19 cellular contexts compared by ENCODE assay signal in genomic region chr16:58756650-58757332, GRCh38. TPM values are rescaled to one million over a fixed set of nuclear protein-coding genes. Genes with fewer than 3 reads are reported as not detected.
DNase-seq lines count a peak whose midpoint lies in the region; ATAC-seq and TF ChIP-seq lines count a peak whose summit lies in the region.
"Had no signal": no experiment of that assay in that cellular context is flagged by ENCODE, and none has a peak within 500 bp of the region (broad histone marks: within the 10 kb centered on the region; RNA-seq: fewer than 3 reads in every experiment).

No MANE protein-coding gene starts in this region.

- no peak overlapping the region for H3K27ac Mint-ChIP-seq in CD14-positive monocyte
- peak overlapping the region in 7 of 9 donors; percentile 57 to 94 (median 87) for H3K27ac Mint-ChIP-seq in naive thymus-derived CD4-positive, alpha-beta T cell

- ATAC-seq in GM18498 (IDR thresholded peaks at IDR 0.05; ENCODE audit: unreplicated experiment) (peak; percentile 7), RWPE2 (ENCODE audit: low read depth) (no peak), GM19452 (IDR thresholded peaks at IDR 0.05; ENCODE audit: unreplicated experiment) (no peak)
- no peak for ATAC-seq in naive thymus-derived CD4-positive, alpha-beta T cell

- no peak overlapping the region for H3K27ac ChIP-seq in RWPE2 (ENCODE audit: poor library complexity, severe bottlenecking)
- H3K27ac ChIP-seq in naive thymus-derived CD4-positive, alpha-beta T cell (ENCODE audit: low read depth, low read length) = no peak overlapping the region
- H3K27ac ChIP-seq: breast epithelium, gastrocnemius medialis, GM23248, tibial nerve, WERI-Rb-1 had no signal

- intact Hi-C loops in CD14-positive monocyte (cut with micrococcal nuclease) = no loop called here
- intact Hi-C loops in naive thymus-derived CD4-positive, alpha-beta T cell (cut with micrococcal nuclease) = loop anchor here (1.0 to 5.0 kb wide), 12 partner anchors 22 to 1179 kb away; partner anchors contain the start of genes SLC38A7 (in 2 of the 2), GINS3 (in 1 of the 2) and GOT2 (in 1 of the 2)

- H3K4me3 Mint-ChIP-seq in CD14-positive monocyte = peak overlapping the region in 1 of 2 donors; percentile 78
- H3K4me3 Mint-ChIP-seq in naive thymus-derived CD4-positive, alpha-beta T cell = peak overlapping the region in 3 of 10 donors; percentile 65 to 74 (median 68)

- CTCF ChIA-PET in naive thymus-derived CD4-positive, alpha-beta T cell (lab: Charles Lee) = interaction anchor here (0.7 to 3.6 kb wide), 20 partner anchors 8 to 628 kb away, joined by 3 to 48 read pairs (median 4); partner anchors contain the start of genes CFAP20 and GOT2
- CTCF ChIA-PET in GM10248 (lab: Yijun Ruan, JAX) = interaction anchor here (0.7 to 2.7 kb wide), 36 partner anchors 10 to 1000 kb away, joined by 3 to 30 read pairs (median 4); partner anchors contain the start of genes GOT2 and SLC38A7

- DNase-seq in CD14-positive monocyte (ENCODE audit: low spot score) (no peak), RWPE2 (ENCODE audit: low spot score) (no peak), GM10248 (ENCODE audit: extremely low spot score) (no peak)
- no peak for DNase-seq in naive thymus-derived CD4-positive, alpha-beta T cell
- no peak for DNase-seq in activated CD4-positive, CD25-positive, alpha-beta regulatory T cell (lab: John Stamatoyannopoulos, UW)
- DNase-seq: NCI-H1105 treated with DMSO at 0.1 percent for 48 hours, NCI-H187 treated with DMSO at 0.1 percent for 48 hours had no signal

- no peaks in the 10 kb centered on the region for H3K27me3 ChIP-seq in RWPE2 (ENCODE audit: insufficient read depth, poor library complexity, severe bottlenecking)
- H3K27me3 ChIP-seq in naive thymus-derived CD4-positive, alpha-beta T cell (ENCODE audit: control insufficient read depth in 2 of 2, insufficient read depth in 2 of 2, low read length in 2 of 2) = no peaks in the 10 kb centered on the region
- H3K27me3 ChIP-seq: breast epithelium, gastrocnemius medialis, tibial nerve had no signal

- no peaks in the 10 kb centered on the region for H3K36me3 ChIP-seq in RWPE2 (ENCODE audit: low read depth)
- no peaks in the 10 kb centered on the region for H3K36me3 ChIP-seq in naive thymus-derived CD4-positive, alpha-beta T cell (ENCODE audit: control insufficient read depth in 2 of 3, insufficient read depth in 3 of 3, low read length in 3 of 3)
- H3K36me3 ChIP-seq: breast epithelium, gastrocnemius medialis, tibial nerve, WERI-Rb-1 had no signal

- peaks cover 5 to 12% (median 10%) of the 10 kb centered on the region in 3 donors for H3K27me3 Mint-ChIP-seq in CD14-positive monocyte (ENCODE audit: low read depth in 3 of 3)
- H3K27me3 Mint-ChIP-seq in naive thymus-derived CD4-positive, alpha-beta T cell = peaks cover 0 to 8% (median 0%) of the 10 kb centered on the region in 5 donors
- H3K27me3 Mint-ChIP-seq: activated naive CD8-positive, alpha-beta T cell treated with anti-CD3 and anti-CD28 coated beads for 36 hours had no signal

- no peak overlapping the region for H3K4me3 ChIP-seq in RWPE2 (ENCODE audit: severe bottlenecking)
- no peak overlapping the region for H3K4me3 ChIP-seq in naive thymus-derived CD4-positive, alpha-beta T cell (ENCODE audit: low read length)
- H3K4me3 ChIP-seq: gastrocnemius medialis, GM23248, K562, mucosa of descending colon, tibial nerve had no signal

- no peaks in the 10 kb centered on the region for H3K4me1 ChIP-seq in RWPE2 (ENCODE audit: insufficient read depth, poor library complexity, severe bottlenecking)
- peaks cover 0 to 7% of the 10 kb centered on the region in 2 donors for H3K4me1 ChIP-seq in naive thymus-derived CD4-positive, alpha-beta T cell (ENCODE audit: control insufficient read depth in 2 of 2, insufficient read depth in 2 of 2, low read length in 2 of 2)
- H3K4me1 ChIP-seq: breast epithelium, tibial nerve had no signal

- peaks cover 10% of the 10 kb centered on the region for H3K4me1 Mint-ChIP-seq in CD14-positive monocyte
- H3K4me1 Mint-ChIP-seq in naive thymus-derived CD4-positive, alpha-beta T cell = peaks cover 7 to 10% (median 9%) of the 10 kb centered on the region in 7 donors

- H3K9me3 ChIP-seq in RWPE2 (ENCODE audit: severe bottlenecking) = no peaks in the 10 kb centered on the region
- H3K9me3 ChIP-seq in naive thymus-derived CD4-positive, alpha-beta T cell (ENCODE audit: control insufficient read depth in 2 of 3, low read length in 3 of 3) = no peaks in the 10 kb centered on the region
- H3K9me3 ChIP-seq: breast epithelium, gastrocnemius medialis, mucosa of descending colon, tibial nerve had no signal

- H3K36me3 Mint-ChIP-seq in CD14-positive monocyte = no peaks in the 10 kb centered on the region
- H3K36me3 Mint-ChIP-seq in naive thymus-derived CD4-positive, alpha-beta T cell = no peaks in the 10 kb centered on the region
- H3K36me3 Mint-ChIP-seq: activated naive CD8-positive, alpha-beta T cell treated with anti-CD3 and anti-CD28 coated beads for 36 hours; CD4-positive, CD25-positive, alpha-beta regulatory T cell had no signal

- H3K9me3 Mint-ChIP-seq in CD14-positive monocyte = peaks cover 0 to 4% (median 2%) of the 10 kb centered on the region in 7 donors
- H3K9me3 Mint-ChIP-seq in naive thymus-derived CD4-positive, alpha-beta T cell = no peaks in the 10 kb centered on the region
- H3K9me3 Mint-ChIP-seq: activated CD4-positive, alpha-beta T cell treated with anti-CD3 and anti-CD28 coated beads, Interleukin-2, amount 10 ng/mL, durations not matched to agents 24 days and 14 days; activated naive CD8-positive, alpha-beta T cell treated with anti-CD3 and anti-CD28 coated beads for 36 hours; CD4-positive, CD25-positive, alpha-beta regulatory T cell had no signal

- POLR2A ChIA-PET in naive thymus-derived CD4-positive, alpha-beta T cell (lab: Charles Lee) = interaction anchor here (0.6 to 1.4 kb wide), 5 partner anchors 9 to 242 kb away, joined by 3 to 9 read pairs (median 4); no protein-coding TSS in a partner anchor
- POLR2A ChIA-PET in GM10248 (lab: Yijun Ruan, JAX) = no interaction called here

- peak; percentile 6 for TF ChIP-seq CTCF in CD14-positive monocyte (IDR thresholded peaks at IDR 0.05)
- peak; percentile 44 for TF ChIP-seq CTCF in RWPE2 (IDR thresholded peaks at IDR 0.05; ENCODE audit: poor library complexity, severe bottlenecking)
- no peak for TF ChIP-seq CTCF in GM10248 (IDR thresholded peaks at IDR 0.05; ENCODE audit: control extremely low read depth, extremely low read depth, low read depth, missing control alignments)

RNA-seq across cellular contexts. Expression of gene GOT2, which starts 22.7 kb away (rescaled TPM):
- polyA plus RNA-seq in CD14-positive monocyte = 10 to 100 TPM; 30.1 to 35.8 TPM
- 10 to 100 TPM; 24.3 to 76.6 (median 38.0) TPM for total RNA-seq in naive thymus-derived CD4-positive, alpha-beta T cell
- polyA plus RNA-seq in naive thymus-derived CD4-positive, alpha-beta T cell = 10 to 100 TPM; 64.7 to 90.1 TPM

Comparison
In these comparisons a context has a peak if more than half of its experiments do, and no peak if none do; other contexts are left out.
1. H3K27ac Mint-ChIP-seq: peak in naive thymus-derived CD4-positive, alpha-beta T cell (7 of 9); none in CD14-positive monocyte (0 of 7).
2. intact Hi-C loops: an anchor here in naive thymus-derived CD4-positive, alpha-beta T cell (1.0 to 5.0 kb wide); none called in CD14-positive monocyte.